14 cellular contexts compared by ENCODE assay signal in the genomic region with DNA sequence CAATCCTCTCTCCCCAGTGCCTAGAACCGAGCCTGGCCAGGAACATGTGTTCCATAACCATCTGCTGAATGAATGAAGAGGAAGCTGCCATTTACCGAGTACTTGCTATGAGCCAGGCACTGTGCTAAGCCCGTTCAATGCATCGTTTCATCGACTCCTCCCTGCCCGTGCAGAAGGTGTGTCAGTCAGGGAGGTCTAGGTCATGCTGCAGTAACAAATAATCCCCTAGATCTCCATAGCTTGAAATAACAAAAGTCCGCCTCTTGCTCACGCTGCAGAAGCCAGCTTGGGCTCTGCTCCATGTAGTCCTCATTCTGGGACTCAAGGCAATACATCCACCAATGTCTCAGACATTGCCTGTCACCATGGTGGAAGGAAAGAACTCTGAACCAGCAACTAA.
"Had no signal": no experiment of that assay in that cellular context is flagged by ENCODE, and none has a peak within 500 bp of the region (broad histone marks: within the 10 kb centered on the region; RNA-seq: fewer than 3 reads in every experiment).

No MANE protein-coding gene starts in this region.

- DNase-seq: activated effector memory CD4-positive, alpha-beta T cell treated with anti-CD3 and anti-CD28 coated beads, Interleukin-2, amount 50 U/mL, for 16 hours; activated naive CD8-positive, alpha-beta T cell treated with anti-CD3 and anti-CD28 coated beads, Interleukin-2, amount 10 ng/mL, durations not matched to agents 7 days and 5 days; aorta; hippocampal formation; kidney; left lung; naive thymus-derived CD8-positive, alpha-beta T cell; stimulated activated naive CD4-positive, alpha-beta T cell treated with Interleukin-2 at 50 U/mL for 16 hours; trophoblast cell had no signal

- H3K27ac ChIP-seq: left lung, neutrophil, skin epidermis, suprapubic skin had no signal

- H3K27me3 ChIP-seq: left lung, suprapubic skin had no signal

- H3K4me3 Mint-ChIP-seq: activated naive CD8-positive, alpha-beta T cell treated with anti-CD3 and anti-CD28 coated beads, Interleukin-2, amount 10 ng/mL, durations not matched to agents 7 days and 5 days; memory B cell; naive thymus-derived CD8-positive, alpha-beta T cell; T-helper 2 cell treated with Interferon-gamma antibody and Interleukin-4, amounts not matched to agents 5 μg/mL and 100 μg/mL, for 36 hours had no signal

- H3K36me3 ChIP-seq: left lung, neutrophil, suprapubic skin had no signal

- H3K4me3 ChIP-seq: left lung, skin epidermis, suprapubic skin had no signal

- ATAC-seq: left lung; naive thymus-derived CD8-positive, alpha-beta T cell had no signal

- H3K27ac Mint-ChIP-seq: activated naive CD8-positive, alpha-beta T cell treated with anti-CD3 and anti-CD28 coated beads, Interleukin-2, amount 10 ng/mL, durations not matched to agents 7 days and 5 days; memory B cell; T-helper 2 cell treated with Interferon-gamma antibody and Interleukin-4, amounts not matched to agents 5 μg/mL and 100 μg/mL, for 36 hours had no signal
